Comparison of ENCODE assay signal across 10 cellular contexts in the genomic region with DNA sequence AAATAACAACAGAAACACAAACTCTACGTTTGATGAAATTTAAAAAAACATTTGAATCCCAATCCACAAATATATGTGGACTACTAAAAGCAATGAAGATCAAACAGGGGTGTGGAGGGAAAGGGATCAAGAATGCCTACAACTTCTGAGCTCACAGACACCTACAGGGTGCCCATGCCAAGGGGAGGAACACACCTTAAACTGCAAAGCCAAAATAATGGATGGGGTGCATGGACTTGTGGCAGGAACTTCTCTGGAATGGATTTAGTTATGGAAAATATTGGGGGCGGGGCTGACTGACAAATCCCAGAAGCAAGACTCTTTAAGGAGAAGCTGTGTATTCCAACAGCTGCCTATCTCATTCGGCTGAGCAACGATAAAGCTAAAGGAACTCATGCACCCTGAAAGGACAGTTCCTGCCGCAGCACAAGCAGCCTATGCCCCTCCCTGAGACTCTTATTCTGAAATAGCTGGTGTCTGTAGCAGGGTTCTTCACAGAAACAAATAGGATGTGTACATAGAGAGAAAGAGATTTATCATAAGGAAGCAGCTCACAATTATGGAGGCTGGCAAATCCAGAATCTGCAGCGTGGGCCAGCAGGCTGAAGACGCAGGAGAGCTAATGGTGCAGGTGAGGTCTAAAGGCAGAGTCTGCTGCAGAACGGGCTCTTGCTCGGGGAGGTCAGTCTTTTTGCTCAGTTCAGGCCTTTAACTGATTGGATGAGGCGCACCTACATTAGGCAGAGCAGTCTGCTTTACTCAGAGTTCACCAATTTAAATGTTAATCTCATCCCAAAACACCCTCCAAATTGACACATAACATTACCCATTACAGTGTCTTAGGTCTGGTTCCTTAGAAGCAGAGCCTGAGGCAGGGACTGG. TPM values are rescaled to one million over a fixed set of nuclear protein-coding genes. Genes with fewer than 3 reads are reported as not detected.
A peak's percentile ranks its signal among the peaks of the same experiment; 100 is the strongest.
DNase-seq lines count a peak whose midpoint lies in the region; ATAC-seq, FAIRE-seq and TF ChIP-seq lines count a peak whose summit lies in the region.
"Had no signal": no experiment of that assay in that cellular context is flagged by ENCODE, and none has a peak within 500 bp of the region (broad histone marks: within the 10 kb centered on the region; RNA-seq: fewer than 3 reads in every experiment).

No MANE protein-coding gene starts in this region.

- H3K79me2 ChIP-seq in K562 (ENCODE audit: control insufficient read depth, insufficient read depth, low read length) (no peaks in the 10 kb centered on the region), trophoblast cell (ENCODE audit: control insufficient read depth, insufficient read depth, low read length, poor library complexity) (no peaks in the 10 kb centered on the region)
- H3K79me2 ChIP-seq: parathyroid adenoma had no signal

- H2AK5ac ChIP-seq in trophoblast cell (ENCODE audit: low read length) = no peak overlapping the region

- H4K8ac ChIP-seq in trophoblast cell (ENCODE audit: low read depth, low read length) = no peak overlapping the region

- H2AFZ ChIP-seq in K562 (ENCODE audit: low read depth, low read length) (peak overlapping the region; percentile 14; the same call in 1 of the 2 replicates), trophoblast cell (ENCODE audit: insufficient read depth, low read length, poor library complexity) (peak overlapping the region; percentile 17)
- H2AFZ ChIP-seq: parathyroid adenoma had no signal

- H3K79me1 ChIP-seq in trophoblast cell (ENCODE audit: low read length) = no peaks in the 10 kb centered on the region

- no peak overlapping the region for H2BK12ac ChIP-seq in trophoblast cell (ENCODE audit: low read length)

- no peak overlapping the region for H4K91ac ChIP-seq in trophoblast cell (ENCODE audit: low read depth, low read length)

- H3K36me3 ChIP-seq in K562 (ENCODE audit: control insufficient read depth, insufficient read depth, low read length) (no peaks in the 10 kb centered on the region), trophoblast cell (ENCODE audit: control insufficient read depth in 1 of 2, insufficient read depth in 2 of 2, low read length in 2 of 2) (no peaks in the 10 kb centered on the region)

- peak; percentile 59 for DNase-seq in NCI-H1092 treated with DMSO at 0.1 percent for 48 hours (lab: John Stamatoyannopoulos, UW)
- no peak for DNase-seq in NCI-H1092 (lab: John Stamatoyannopoulos, UW)
- peak; percentile 1 for DNase-seq in NCI-H2107 (lab: John Stamatoyannopoulos, UW)
- peak in 1 of 4 experiments; percentile 23 for DNase-seq in K562 (ENCODE audit: extremely low read depth in 1 of 4, low spot score in 3 of 4)
- DNase-seq in trophoblast cell = no peak
- no peak for DNase-seq in ACHN
- no peak for DNase-seq in activated CD4-positive, CD25-positive, alpha-beta regulatory T cell treated with anti-CD3 and anti-CD28 coated beads, Interleukin-2, amount 50 U/mL, for 72 hours
- DNase-seq: SK-N-SH had no signal

- TF ChIP-seq EP300 in K562 (IDR thresholded peaks at IDR 0.05; ENCODE audit: low read length) = no peak

- H4K20me1 ChIP-seq in K562 (replicated peaks; ENCODE audit: control insufficient read depth, insufficient read depth, low read length) = 0 out of 2 replicates have a peak, but pooled peaks cover 2% of the 10 kb centered on the region

- CTCF ChIA-PET in K562 (lab: Yijun Ruan, JAX; ENCODE audit: low intra/inter-chr PET ratio) = no interaction called here

- no TSS peak for BruUV-seq in K562 (replicated peaks; lab: Mats Ljungman, UMichigan)

- H2BK120ac ChIP-seq in trophoblast cell (ENCODE audit: insufficient read depth, low read length, poor library complexity) = no peak overlapping the region

- no peak overlapping the region for H3K18ac ChIP-seq in trophoblast cell (ENCODE audit: low read length)

- H3K27ac ChIP-seq in K562 (ENCODE audit: extremely low read depth, low read depth, low read length) (no peak overlapping the region), trophoblast cell (ENCODE audit: low read depth, low read length) (no peak overlapping the region)
- H3K27ac ChIP-seq: parathyroid adenoma had no signal

- 1% methylated on average over 10 of the region's 10 CpGs for WGBS in K562 (ENCODE audit: insufficient coverage, low coverage, missing lambda C conversion rate)
- WGBS in trophoblast cell (ENCODE audit: extremely low coverage, insufficient coverage, insufficient read length) = no CpG with 5 or more reads among the region's 10 CpGs

- POLR2A ChIA-PET in K562 (lab: Yijun Ruan, JAX) = interaction anchor here (0.8 to 1.2 kb wide), 3 partner anchors 11 to 14 kb away, joined by 3 to 5 read pairs (median 3); no protein-coding TSS in a partner anchor

- ATAC-seq in K562 (peak; percentile 70), HG02970 (IDR thresholded peaks at IDR 0.05; ENCODE audit: low FRiP score, unreplicated experiment) (no peak)

- intact Hi-C loops in K562 (cut with micrococcal nuclease) = no loop called here

- no peak for TF ChIP-seq POLR2A in K562 (conservative IDR thresholded peaks at IDR 0.05)

- in situ Hi-C loops in K562 (cut with MboI) (no loop called here), ACHN (cut with HindIII; ENCODE audit: low pct_ligation_motif_present, low pct_unique_long_range_greater_than_20kb, low sequenced_read_pairs) (no loop called here)

- H3K4me1 ChIP-seq in K562 (replicated peaks in 1 of 2; ENCODE audit: control insufficient read depth in 2 of 2, insufficient read depth in 2 of 2, low read length in 2 of 2) = no peaks in the 10 kb centered on the region
- H3K4me1 ChIP-seq in trophoblast cell (ENCODE audit: control insufficient read depth in 1 of 2, insufficient read depth in 2 of 2, low read length in 2 of 2) = no peaks in the 10 kb centered on the region
- H3K4me1 ChIP-seq: parathyroid adenoma had no signal

- no peak for TF ChIP-seq CTCF in K562 (IDR thresholded peaks at IDR 0.05 in 2 of 3, conservative IDR thresholded peaks at IDR 0.05 in 1 of 3; ENCODE audit: insufficient read depth in 2 of 3, low read depth in 1 of 3, low read length in 3 of 3)

- H3K9ac ChIP-seq in K562 (ENCODE audit: insufficient read depth in 1 of 2, low read depth in 2 of 2, low read length in 2 of 2) (no peak overlapping the region), trophoblast cell (ENCODE audit: low read length) (no peak overlapping the region)
- H3K9ac ChIP-seq: parathyroid adenoma, SK-N-SH had no signal

- no peak overlapping the region for H2BK5ac ChIP-seq in trophoblast cell (ENCODE audit: low read depth, low read length, poor library complexity)

- H3K23ac ChIP-seq in trophoblast cell (ENCODE audit: low read length) = no peak overlapping the region

- H3K4me2 ChIP-seq in K562 (ENCODE audit: insufficient read depth, low read length) = no peak overlapping the region; the same call in 1 of the 2 replicates
- H3K4me2 ChIP-seq in trophoblast cell (ENCODE audit: low read length) = no peak overlapping the region
- H3K4me2 ChIP-seq: SK-N-SH had no signal

- H3K9me1 ChIP-seq in K562 (ENCODE audit: control insufficient read depth, insufficient read depth, low read length) = no peaks in the 10 kb centered on the region

- TF ChIP-seq RAD21 in K562 (CRISPR knock-in tag; conservative IDR thresholded peaks at IDR 0.05 in 1 of 2, IDR thresholded peaks at IDR 0.05 in 1 of 2) = no peak

- H3K4me3 ChIP-seq in K562 = no peak overlapping the region
- no peak overlapping the region for H3K4me3 ChIP-seq in trophoblast cell (ENCODE audit: low read depth, low read length)

- H3K4ac ChIP-seq in trophoblast cell (ENCODE audit: low read depth, low read length) = no peak overlapping the region

- H3K9me3 ChIP-seq in K562 (replicated peaks; ENCODE audit: control insufficient read depth, insufficient read depth, low read depth, low read length) = no peaks in the 10 kb centered on the region
- H3K9me3 ChIP-seq in trophoblast cell (ENCODE audit: insufficient read depth, low read depth, low read length) = no peaks in the 10 kb centered on the region
- H3K9me3 ChIP-seq: SK-N-SH had no signal

- H3K14ac ChIP-seq in trophoblast cell (ENCODE audit: low read length) = no peak overlapping the region

- peaks cover 14 to 37% of the 10 kb centered on the region in 2 experiments; a peak in 4 of 5 replicates for H3K27me3 ChIP-seq in K562 (ENCODE audit: control insufficient read depth in 2 of 2, insufficient read depth in 2 of 2, low read length in 2 of 2)
- no peaks in the 10 kb centered on the region for H3K27me3 ChIP-seq in trophoblast cell (ENCODE audit: insufficient read depth, low read length)

- peak; percentile 65 for FAIRE-seq in K562 (lab: Jason Lieb, UNC)

- no peak overlapping the region for H4K12ac ChIP-seq in trophoblast cell (ENCODE audit: low read depth, low read length)

RNA-seq across cellular contexts. Expression of gene PLA2G4D, which starts 24.5 kb away (rescaled TPM):
- not detected in 2 replicates for total RNA-seq in K562 (2011; cell fraction: chromatin; rRNA removed; ENCODE audit: low replicate concordance)
- not detected in 2 replicates for total RNA-seq in K562 (2011; cell fraction: nucleolus; rRNA removed)
- total RNA-seq in K562 (2011; cell fraction: nucleoplasm; rRNA removed) = not detected in 2 replicates
- total RNA-seq in K562 (2014; rRNA removed) (not detected in 2 replicates), K562 (2014; rRNA removed; fragmentation: Illumina TruSeq; extraction: Trizol) (not detected in 2 replicates), K562 (2015; rRNA removed; fragmentation: Illumina TruSeq; extraction: Trizol) (not detected in 2 replicates), K562 (2021) (0.04 TPM in 1 of 2 replicates, not detected in the other)
- polyA plus RNA-seq in K562 (2011; rRNA removed) (0.04 TPM in 1 of 2 replicates, not detected in the other), K562 (2014; fragmentation: Illumina TruSeq; extraction: Trizol) (not detected in 2 replicates), K562 (2014; fragmentation: Nextera tagmentation; extraction: Ambion mirVana) (not detected), K562 (2014; rRNA removed) (not detected in 2 replicates)
- polyA plus RNA-seq in K562 (2011; cell fraction: cytosol; rRNA removed) = not detected in 2 replicates
- 0.06 TPM in 1 of 2 replicates, not detected in the other for polyA plus RNA-seq in K562 (2011; cell fraction: nucleus; rRNA removed)
- 0.03 TPM in 1 of 2 replicates, not detected in the other for polyA plus RNA-seq in K562 (2012)
- not detected in 2 replicates for polyA minus RNA-seq in K562 (2011; rRNA and poly(A)+ RNA removed)
- not detected in 2 replicates for polyA minus RNA-seq in K562 (2011; cell fraction: cytosol; rRNA and poly(A)+ RNA removed)
- polyA minus RNA-seq in K562 (2011; cell fraction: nucleus; rRNA and poly(A)+ RNA removed) = not detected in 2 replicates
- not detected in 2 replicates for polyA plus RNA-seq in trophoblast cell (2013)
- polyA plus RNA-seq: SK-N-SH had no signal

RNA-seq across cellular contexts. Expression of gene PLA2G4F, which starts 37.5 kb away (rescaled TPM):
- total RNA-seq in K562 (2011; cell fraction: chromatin; rRNA removed; ENCODE audit: low replicate concordance) = not detected in 2 replicates
- total RNA-seq in K562 (2011; cell fraction: nucleolus; rRNA removed) = not detected in 2 replicates
- total RNA-seq in K562 (2011; cell fraction: nucleoplasm; rRNA removed) = not detected in 2 replicates
- total RNA-seq in K562 (2014; rRNA removed) (not detected in 2 replicates), K562 (2014; rRNA removed; fragmentation: Illumina TruSeq; extraction: Trizol) (not detected in 2 replicates), K562 (2015; rRNA removed; fragmentation: Illumina TruSeq; extraction: Trizol) (not detected in 2 replicates), K562 (2021) (0.02 TPM in 1 of 2 replicates, not detected in the other)
- polyA plus RNA-seq in K562 (2011; rRNA removed) (not detected in 2 replicates), K562 (2014; fragmentation: Illumina TruSeq; extraction: Trizol) (not detected in 2 replicates), K562 (2014; fragmentation: Nextera tagmentation; extraction: Ambion mirVana) (not detected), K562 (2014; rRNA removed) (not detected in 2 replicates)
- polyA plus RNA-seq in K562 (2011; cell fraction: cytosol; rRNA removed) = not detected in 2 replicates
- polyA plus RNA-seq in K562 (2011; cell fraction: nucleus; rRNA removed) = not detected in 2 replicates
- polyA plus RNA-seq in K562 (2012) = not detected in 2 replicates
- polyA minus RNA-seq in K562 (2011; rRNA and poly(A)+ RNA removed) = not detected in 2 replicates
- not detected in 2 replicates for polyA minus RNA-seq in K562 (2011; cell fraction: cytosol; rRNA and poly(A)+ RNA removed)
- not detected in 2 replicates for polyA minus RNA-seq in K562 (2011; cell fraction: nucleus; rRNA and poly(A)+ RNA removed)
- 0.96 and 1.1 TPM in 2 replicates for polyA plus RNA-seq in trophoblast cell (2013)
- polyA plus RNA-seq: SK-N-SH had no signal

Comparison
In these comparisons a context has a peak if more than half of its experiments do, and no peak if none do; other contexts are left out.
1. DNase-seq: peak in NCI-H1092 treated with DMSO at 0.1 percent for 48 hours (single experiment) and NCI-H2107 (single experiment); none in NCI-H1092 (single experiment), trophoblast cell (0 of 2), ACHN (single experiment) and activated CD4-positive, CD25-positive, alpha-beta regulatory T cell treated with anti-CD3 and anti-CD28 coated beads, Interleukin-2, amount 50 U/mL, for 72 hours (single experiment).